Comparison of ENCODE assay signal across 16 cellular contexts in genomic region chr16:88471575-88471974, GRCh38. TPM values are rescaled to one million over a fixed set of nuclear protein-coding genes. Genes with fewer than 3 reads are reported as not detected.
A peak's percentile ranks its signal among the peaks of the same experiment; 100 is the strongest.
DNase-seq lines count a peak whose midpoint lies in the region; ATAC-seq and TF ChIP-seq lines count a peak whose summit lies in the region.
"Had no signal": no experiment of that assay in that cellular context is flagged by ENCODE, and none has a peak within 500 bp of the region (broad histone marks: within the 10 kb centered on the region; RNA-seq: fewer than 3 reads in every experiment).

No MANE protein-coding gene starts in this region.

- intact Hi-C loops in mammary epithelial cell (cut with micrococcal nuclease) (no loop called here), breast epithelium (cut with DNase I; ENCODE audit: low total_unique reads) (no loop called here), PC-3 (cut with micrococcal nuclease) (no loop called here), lower lobe of right lung (cut with DNase I) (no loop called here), OCI-LY7 (cut with micrococcal nuclease; ENCODE audit: unreplicated experiment) (no loop called here)

- H3K4me1 Mint-ChIP-seq in immature natural killer cell, result peaks cover 57 to 74% of the 10 kb centered on the region in 2 donors

- no peak overlapping the region for H3K9ac ChIP-seq in mammary epithelial cell (ENCODE audit: insufficient read depth, low read length)
- H3K9ac ChIP-seq in PC-3 (ENCODE audit: low read length), result no peak overlapping the region

- DNase-seq in mammary epithelial cell, result peak; percentile 12
- no peak for DNase-seq in breast epithelium (ENCODE audit: low spot score in 2 of 2)
- DNase-seq in PC-3, result peak; percentile 16
- no peak for DNase-seq in immature natural killer cell
- no peak for DNase-seq in NCI-H446 (lab: John Stamatoyannopoulos, UW)
- no peak for DNase-seq in lower lobe of right lung
- DNase-seq in OCI-LY7 (ENCODE audit: low spot score), result no peak
- DNase-seq: EL, NCI-H1436, NCI-H2029, NCI-H2171 treated with DMSO at 0.1 percent for 48 hours, NCI-H774, PC-9 had no signal

- WGBS in mammary epithelial cell (ENCODE audit: low coverage, missing lambda C conversion rate), result 88% methylated on average over 9 of the region's 16 CpGs

- dilution Hi-C loops in mammary epithelial cell (cut with HindIII; ENCODE audit: low sequenced_read_pairs), result no loop called here

- TF ChIP-seq CTCF in mammary epithelial cell (conservative IDR thresholded peaks at IDR 0.05 in 1 of 2, IDR thresholded peaks at IDR 0.05 in 1 of 2; ENCODE audit: extremely low read depth in 1 of 2, insufficient read depth in 1 of 2, low read depth in 1 of 2, low read length in 2 of 2) (no peak), breast epithelium (IDR thresholded peaks at IDR 0.05) (no peak), PC-3 (conservative IDR thresholded peaks at IDR 0.05; ENCODE audit: low read depth, low read length) (no peak), lower lobe of right lung (IDR thresholded peaks at IDR 0.05) (no peak), OCI-LY7 (conservative IDR thresholded peaks at IDR 0.05; ENCODE audit: low read length) (no peak)

- no peaks in the 10 kb centered on the region for H3K9me2 ChIP-seq in PC-3 (replicated peaks; ENCODE audit: low read length)
- H3K9me2 ChIP-seq in OCI-LY7 (ENCODE audit: insufficient read depth, low read length), result no peaks in the 10 kb centered on the region

- CTCF ChIA-PET in mammary epithelial cell (lab: Charles Lee; ENCODE audit: low non-redundant PET), result no interaction called here
- CTCF ChIA-PET in PC-3 (lab: Charles Lee), result no interaction called here
- CTCF ChIA-PET in OCI-LY7 (lab: Charles Lee; ENCODE audit: unreplicated experiment), result no interaction called here

- H3K4me3 Mint-ChIP-seq in immature natural killer cell, result peak overlapping the region in 1 of 5 donors; percentile 33

- BruUV-seq in mammary epithelial cell (replicated peaks; lab: Mats Ljungman, UMichigan), result no TSS peak
- no TSS peak for BruUV-seq in PC-3 (replicated peaks; lab: Mats Ljungman, UMichigan)
- BruUV-seq in OCI-LY7 (replicated peaks; lab: Mats Ljungman, UMichigan), result no TSS peak

- H2AFZ ChIP-seq in mammary epithelial cell (ENCODE audit: low read depth, low read length) (no peak overlapping the region), PC-3 (ENCODE audit: low read length) (no peak overlapping the region), OCI-LY7 (ENCODE audit: low read length) (no peak overlapping the region)
- H2AFZ ChIP-seq: PC-9 had no signal

- no peak overlapping the region for H3K4me3 ChIP-seq in mammary epithelial cell (replicated peaks in 1 of 3; ENCODE audit: insufficient read depth in 1 of 3, low read depth in 2 of 3, low read length in 3 of 3)
- H3K4me3 ChIP-seq in breast epithelium, result no peak overlapping the region
- no peak overlapping the region for H3K4me3 ChIP-seq in PC-3 (ENCODE audit: low read length)
- no peak overlapping the region for H3K4me3 ChIP-seq in lower lobe of right lung
- no peak overlapping the region for H3K4me3 ChIP-seq in OCI-LY7 (ENCODE audit: low read depth, low read length, poor library complexity, severe bottlenecking)
- H3K4me3 ChIP-seq: PC-9 had no signal

- no peak overlapping the region for H3K27ac ChIP-seq in mammary epithelial cell (ENCODE audit: insufficient read depth, low read depth, low read length)
- no peak overlapping the region for H3K27ac ChIP-seq in breast epithelium
- H3K27ac ChIP-seq in PC-3 (ENCODE audit: low read length), result no peak overlapping the region
- H3K27ac ChIP-seq in lower lobe of right lung, result no peak overlapping the region
- H3K27ac ChIP-seq in OCI-LY7 (ENCODE audit: low read depth, low read length, poor library complexity, severe bottlenecking), result no peak overlapping the region
- H3K27ac ChIP-seq: 22Rv1, PC-9 had no signal

- no peaks in the 10 kb centered on the region for H3K36me3 Mint-ChIP-seq in immature natural killer cell

- in situ Hi-C loops in mammary epithelial cell (cut with MboI; ENCODE audit: low sequenced_read_pairs in 2 of 2), result no loop called here

- ATAC-seq in PC-3, result peak; percentile 70
- ATAC-seq in lower lobe of right lung, result no peak
- ATAC-seq in GM19328 (IDR thresholded peaks at IDR 0.05; ENCODE audit: unreplicated experiment), result no peak
- ATAC-seq: Right ventricle myocardium inferior had no signal

- H3K9me3 Mint-ChIP-seq in immature natural killer cell, result no peaks in the 10 kb centered on the region

- no peaks in the 10 kb centered on the region for H3K9me3 ChIP-seq in mammary epithelial cell (replicated peaks; ENCODE audit: insufficient read depth, low read length)
- no peaks in the 10 kb centered on the region for H3K9me3 ChIP-seq in breast epithelium
- H3K9me3 ChIP-seq in PC-3 (ENCODE audit: low read length), result no peaks in the 10 kb centered on the region
- no peaks in the 10 kb centered on the region for H3K9me3 ChIP-seq in lower lobe of right lung
- H3K9me3 ChIP-seq in OCI-LY7 (ENCODE audit: low read length), result no peaks in the 10 kb centered on the region

- H3K27ac Mint-ChIP-seq in immature natural killer cell, result peak overlapping the region in 4 of 6 donors; percentile 28 to 88 (median 78)

- H3K27me3 ChIP-seq in mammary epithelial cell (ENCODE audit: insufficient read depth, low read length) (no peaks in the 10 kb centered on the region), breast epithelium (no peaks in the 10 kb centered on the region), PC-3 (ENCODE audit: low read length) (no peaks in the 10 kb centered on the region), lower lobe of right lung (ENCODE audit: low read depth) (no peaks in the 10 kb centered on the region)

- peaks cover 15 to 43% (median 23%) of the 10 kb centered on the region in 3 donors for H3K27me3 Mint-ChIP-seq in immature natural killer cell (ENCODE audit: low read depth in 3 of 3)

- no peaks in the 10 kb centered on the region for H3F3A ChIP-seq in PC-3 (ENCODE audit: low read length, unreplicated experiment)

- no peak for TF ChIP-seq POLR2A in breast epithelium (IDR thresholded peaks at IDR 0.05)

- H3K4me1 ChIP-seq in mammary epithelial cell (ENCODE audit: insufficient read depth, low read length), result no peaks in the 10 kb centered on the region
- no peaks in the 10 kb centered on the region for H3K4me1 ChIP-seq in breast epithelium
- H3K4me1 ChIP-seq in PC-3 (ENCODE audit: insufficient read depth, low read length), result no peaks in the 10 kb centered on the region
- H3K4me1 ChIP-seq in lower lobe of right lung, result no peaks in the 10 kb centered on the region
- peaks cover 10% of the 10 kb centered on the region for H3K4me1 ChIP-seq in OCI-LY7 (ENCODE audit: insufficient read depth, low read length, poor library complexity, severe bottlenecking)

- H3K79me2 ChIP-seq in mammary epithelial cell (ENCODE audit: insufficient read depth, low read length) (peaks cover 40% of the 10 kb centered on the region), PC-3 (ENCODE audit: low read length) (no peaks in the 10 kb centered on the region), OCI-LY7 (ENCODE audit: insufficient read depth, low read depth, low read length) (no peaks in the 10 kb centered on the region)

- H3K36me3 ChIP-seq in mammary epithelial cell (ENCODE audit: insufficient read depth, low read length) (no peaks in the 10 kb centered on the region), breast epithelium (no peaks in the 10 kb centered on the region), PC-3 (ENCODE audit: low read depth, low read length) (no peaks in the 10 kb centered on the region), lower lobe of right lung (no peaks in the 10 kb centered on the region), OCI-LY7 (ENCODE audit: insufficient read depth, low read length) (no peaks in the 10 kb centered on the region)

- H3K4me2 ChIP-seq in mammary epithelial cell (ENCODE audit: insufficient read depth, low read depth, low read length) (no peak overlapping the region), PC-3 (ENCODE audit: low read length) (no peak overlapping the region), OCI-LY7 (ENCODE audit: low read length) (no peak overlapping the region)
- H3K4me2 ChIP-seq: PC-9 had no signal

- no peaks in the 10 kb centered on the region for H4K20me1 ChIP-seq in mammary epithelial cell (ENCODE audit: insufficient read depth, low read length)
- no peaks in the 10 kb centered on the region for H4K20me1 ChIP-seq in PC-3 (ENCODE audit: low read length)
- no peaks in the 10 kb centered on the region for H4K20me1 ChIP-seq in OCI-LY7 (ENCODE audit: insufficient read depth, low read length)

- POLR2A ChIA-PET in PC-3 (lab: Charles Lee; ENCODE audit: unreplicated experiment) (no interaction called here), OCI-LY7 (lab: Charles Lee) (no interaction called here)

RNA-seq across cellular contexts. Expression of gene ZFPM1, which starts 18.5 kb away (rescaled TPM):
- total RNA-seq in mammary epithelial cell, result 10 to 100 TPM in 1 of 2 donors, 1 to 10 TPM in 1; 2.0 to 14.1 TPM
- 0.90 TPM for polyA plus RNA-seq in mammary epithelial cell
- 0.21 TPM for polyA minus RNA-seq in mammary epithelial cell
- 1 to 10 TPM in 2 of 3 donors, under 1 TPM in 1; 0.32 to 2.9 (median 2.3) TPM for total RNA-seq in breast epithelium
- 4.1 and 4.6 TPM in 2 replicates for total RNA-seq in PC-3 (2014; rRNA removed)
- under 1 TPM in 2 of 3 donors, not detected in 1; 0.14 to 0.75 TPM for polyA plus RNA-seq in immature natural killer cell
- total RNA-seq in lower lobe of right lung, result 5.6 TPM
- 0.98 and 2.1 TPM in 2 replicates for total RNA-seq in OCI-LY7 (2014; rRNA removed; shearing (Covaris generic))
- 11.9 and 14.2 TPM in 2 replicates for total RNA-seq in OCI-LY7 (2022)

Comparison
In these comparisons a context has a peak if more than half of its experiments do, and no peak if none do; other contexts are left out.
1. DNase-seq: peak in mammary epithelial cell (single experiment) and PC-3 (single experiment); none in breast epithelium (0 of 2), immature natural killer cell (0 of 3), NCI-H446 (0 of 2), lower lobe of right lung (single experiment) and OCI-LY7 (single experiment).